Comparison of ENCODE assay signal across 8 cellular contexts in the genomic region with DNA sequence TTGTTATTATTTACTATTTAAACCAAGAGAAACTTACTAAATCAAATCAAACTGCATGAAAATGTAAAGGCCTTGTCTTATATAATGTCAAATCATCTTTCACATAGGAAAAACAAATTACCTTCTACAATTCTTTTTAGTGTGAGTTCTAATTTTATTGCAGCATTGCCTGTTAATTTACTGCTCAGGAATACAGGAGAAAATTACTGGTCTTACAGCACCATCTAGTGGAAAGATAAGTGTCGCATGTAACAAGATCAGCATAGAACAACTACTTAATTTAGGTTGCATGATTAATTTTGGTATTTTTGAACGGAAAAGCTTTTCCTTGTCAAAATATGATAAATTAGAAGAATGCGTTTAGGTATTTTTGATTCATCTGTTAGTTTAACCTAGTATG.
DNase-seq lines count a peak whose midpoint lies in the region; ATAC-seq and TF ChIP-seq lines count a peak whose summit lies in the region.

No MANE protein-coding gene starts in this region.

- no peaks in the 10 kb centered on the region for H3K36me3 Mint-ChIP-seq in activated naive CD8-positive, alpha-beta T cell treated with anti-CD3 and anti-CD28 coated beads, Interleukin-2, amount 50 U/mL, for 24 hours (ENCODE audit: low read depth)

- DNase-seq in DND-41 (no peak), MM.1S (peak; percentile 79), RWPE2 (ENCODE audit: low spot score) (no peak), fibroblast of lung (ENCODE audit: low read depth in 2 of 2) (peak; percentile 62 to 81), pons (ENCODE audit: low spot score) (peak; percentile 83)
- no peak for DNase-seq in activated effector memory CD4-positive, alpha-beta T cell treated with anti-CD3 and anti-CD28 coated beads, Interleukin-2, amount 50 U/mL, for 16 hours
- DNase-seq in activated naive CD8-positive, alpha-beta T cell treated with anti-CD3 and anti-CD28 coated beads, Interleukin-2, amount 50 U/mL, for 24 hours: no peak

- peaks cover 34% of the 10 kb centered on the region for H3K4me1 ChIP-seq in DND-41 (ENCODE audit: insufficient read depth, low read length)
- no peaks in the 10 kb centered on the region for H3K4me1 ChIP-seq in MM.1S (ENCODE audit: low read length)
- peaks cover 17% of the 10 kb centered on the region for H3K4me1 ChIP-seq in RWPE2 (ENCODE audit: insufficient read depth, poor library complexity, severe bottlenecking)
- no peaks in the 10 kb centered on the region for H3K4me1 ChIP-seq in fibroblast of lung (ENCODE audit: control insufficient read depth, extremely low read depth, insufficient read depth, low read length)

- H3K27ac Mint-ChIP-seq in activated naive CD8-positive, alpha-beta T cell treated with anti-CD3 and anti-CD28 coated beads, Interleukin-2, amount 50 U/mL, for 24 hours: no peak overlapping the region

- no peak overlapping the region for H3K9ac ChIP-seq in DND-41 (ENCODE audit: low read depth, low read length)
- H3K9ac ChIP-seq in MM.1S (ENCODE audit: low read length): no peak overlapping the region
- H3K9ac ChIP-seq in fibroblast of lung (ENCODE audit: insufficient read depth, low read length): no peak overlapping the region

- H3K4me1 Mint-ChIP-seq in activated naive CD8-positive, alpha-beta T cell treated with anti-CD3 and anti-CD28 coated beads, Interleukin-2, amount 50 U/mL, for 24 hours: no peaks in the 10 kb centered on the region

- no peaks in the 10 kb centered on the region for H3K9me3 ChIP-seq in DND-41 (ENCODE audit: insufficient read depth, low read length, severe bottlenecking)
- H3K9me3 ChIP-seq in MM.1S (replicated peaks; ENCODE audit: insufficient read depth, low read length): no peaks in the 10 kb centered on the region
- no peaks in the 10 kb centered on the region for H3K9me3 ChIP-seq in RWPE2 (ENCODE audit: severe bottlenecking)
- no peaks in the 10 kb centered on the region for H3K9me3 ChIP-seq in fibroblast of lung (ENCODE audit: control insufficient read depth, insufficient read depth, low read depth, low read length)

- H3K36me3 ChIP-seq in DND-41 (ENCODE audit: insufficient read depth, low read length): no peaks in the 10 kb centered on the region
- no peaks in the 10 kb centered on the region for H3K36me3 ChIP-seq in MM.1S (replicated peaks; ENCODE audit: insufficient read depth, low read length)
- H3K36me3 ChIP-seq in RWPE2 (ENCODE audit: low read depth): peaks cover 10% of the 10 kb centered on the region
- H3K36me3 ChIP-seq in fibroblast of lung (ENCODE audit: control insufficient read depth, insufficient read depth, low read length): no peaks in the 10 kb centered on the region

- no peaks in the 10 kb centered on the region for H3K9me3 Mint-ChIP-seq in activated naive CD8-positive, alpha-beta T cell treated with anti-CD3 and anti-CD28 coated beads, Interleukin-2, amount 50 U/mL, for 24 hours

- no peak overlapping the region for H3K27ac ChIP-seq in DND-41 (ENCODE audit: low read length)
- H3K27ac ChIP-seq in MM.1S (ENCODE audit: low read length): no peak overlapping the region
- no peak overlapping the region for H3K27ac ChIP-seq in RWPE2 (ENCODE audit: poor library complexity, severe bottlenecking)
- no peak overlapping the region for H3K27ac ChIP-seq in fibroblast of lung (ENCODE audit: insufficient read depth, low read length)

- H4K20me1 ChIP-seq in DND-41 (ENCODE audit: insufficient read depth, low read length): no peaks in the 10 kb centered on the region
- no peaks in the 10 kb centered on the region for H4K20me1 ChIP-seq in MM.1S (ENCODE audit: insufficient read depth, low read length)
- H4K20me1 ChIP-seq in fibroblast of lung (ENCODE audit: control insufficient read depth, extremely low read depth, insufficient read depth, low read length): no peaks in the 10 kb centered on the region

- H3K4me3 ChIP-seq in DND-41 (ENCODE audit: low read depth in 1 of 2, low read length in 2 of 2): no peak overlapping the region
- H3K4me3 ChIP-seq in MM.1S (ENCODE audit: low read length): no peak overlapping the region
- no peak overlapping the region for H3K4me3 ChIP-seq in RWPE2 (ENCODE audit: severe bottlenecking)
- no peak overlapping the region for H3K4me3 ChIP-seq in fibroblast of lung (replicated peaks in 1 of 4; ENCODE audit: control extremely low read depth in 1 of 4, insufficient read depth in 1 of 4, low read depth in 3 of 4, low read length in 4 of 4)

- peaks cover 3% of the 10 kb centered on the region for H3K27me3 Mint-ChIP-seq in activated naive CD8-positive, alpha-beta T cell treated with anti-CD3 and anti-CD28 coated beads, Interleukin-2, amount 50 U/mL, for 24 hours

- H2AFZ ChIP-seq in DND-41 (ENCODE audit: low read depth, low read length): no peak overlapping the region
- H2AFZ ChIP-seq in MM.1S (ENCODE audit: low read length): no peak overlapping the region
- no peak overlapping the region for H2AFZ ChIP-seq in fibroblast of lung (ENCODE audit: low read length)

- peak; percentile 93 for TF ChIP-seq CTCF in DND-41 (IDR thresholded peaks at IDR 0.05; ENCODE audit: borderline replicate concordance, extremely low read depth, low read length, poor library complexity, severe bottlenecking)
- TF ChIP-seq CTCF in MM.1S (IDR thresholded peaks at IDR 0.05; ENCODE audit: low read length): peak; percentile 78
- peak; percentile 72 for TF ChIP-seq CTCF in RWPE2 (IDR thresholded peaks at IDR 0.05; ENCODE audit: poor library complexity, severe bottlenecking)
- peak; percentile 29 to 63 for TF ChIP-seq CTCF in fibroblast of lung (conservative IDR thresholded peaks at IDR 0.05 in 1 of 2, IDR thresholded peaks at IDR 0.05 in 1 of 2; ENCODE audit: low read depth in 1 of 2, low read length in 2 of 2)

- ATAC-seq in DND-41 (ENCODE audit: insufficient read depth, low read depth) (peak; percentile 74; the same call in 2 of the 3 replicates), RWPE2 (ENCODE audit: low read depth) (peak; percentile 74), GM19397 (IDR thresholded peaks at IDR 0.05; ENCODE audit: unreplicated experiment) (no peak)
- ATAC-seq in activated naive CD8-positive, alpha-beta T cell treated with anti-CD3 and anti-CD28 coated beads, Interleukin-2, amount 50 U/mL, for 24 hours: no peak

- H3K27me3 ChIP-seq in DND-41 (ENCODE audit: insufficient read depth, low read length, poor library complexity): no peaks in the 10 kb centered on the region
- H3K27me3 ChIP-seq in MM.1S (replicated peaks; ENCODE audit: insufficient read depth, low read length): no peaks in the 10 kb centered on the region
- no peaks in the 10 kb centered on the region for H3K27me3 ChIP-seq in RWPE2 (ENCODE audit: insufficient read depth, poor library complexity, severe bottlenecking)
- no peaks in the 10 kb centered on the region for H3K27me3 ChIP-seq in fibroblast of lung (ENCODE audit: control insufficient read depth, insufficient read depth, low read length)

- H3K4me2 ChIP-seq in DND-41 (ENCODE audit: insufficient read depth, low read length): no peak overlapping the region
- H3K4me2 ChIP-seq in MM.1S (ENCODE audit: low read depth, low read length): no peak overlapping the region
- no peak overlapping the region for H3K4me2 ChIP-seq in fibroblast of lung (ENCODE audit: extremely low read depth, insufficient read depth, low read length)

- H3K4me3 Mint-ChIP-seq in activated naive CD8-positive, alpha-beta T cell treated with anti-CD3 and anti-CD28 coated beads, Interleukin-2, amount 50 U/mL, for 24 hours: no peak overlapping the region

- no peaks in the 10 kb centered on the region for H3K9me2 ChIP-seq in MM.1S (replicated peaks; ENCODE audit: insufficient read depth, low read length)

- H3K79me2 ChIP-seq in DND-41 (ENCODE audit: insufficient read depth, low read length) (no peaks in the 10 kb centered on the region), MM.1S (ENCODE audit: low read length) (no peaks in the 10 kb centered on the region), fibroblast of lung (ENCODE audit: control insufficient read depth, insufficient read depth, low read length) (no peaks in the 10 kb centered on the region)

- H3F3A ChIP-seq in MM.1S (ENCODE audit: insufficient read depth, low read length): no peaks in the 10 kb centered on the region

Comparison
In these comparisons a context has a peak if more than half of its experiments do, and no peak if none do; other contexts are left out.
1. ATAC-seq: peak in DND-41 (single experiment) and RWPE2 (single experiment); none in GM19397 (single experiment) and activated naive CD8-positive, alpha-beta T cell treated with anti-CD3 and anti-CD28 coated beads, Interleukin-2, amount 50 U/mL, for 24 hours (single experiment).
2. DNase-seq: peak in MM.1S (single experiment), fibroblast of lung (2 of 2) and pons (single experiment); none in DND-41 (single experiment), RWPE2 (single experiment), activated effector memory CD4-positive, alpha-beta T cell treated with anti-CD3 and anti-CD28 coated beads, Interleukin-2, amount 50 U/mL, for 16 hours (single experiment) and activated naive CD8-positive, alpha-beta T cell treated with anti-CD3 and anti-CD28 coated beads, Interleukin-2, amount 50 U/mL, for 24 hours (single experiment).
3. Peak in every context shown above with its lines, with median percentiles within 50 percentile points of each other: CTCF ChIP-seq.